ENCODE assay signal across 38 cellular contexts in the genomic region with DNA sequence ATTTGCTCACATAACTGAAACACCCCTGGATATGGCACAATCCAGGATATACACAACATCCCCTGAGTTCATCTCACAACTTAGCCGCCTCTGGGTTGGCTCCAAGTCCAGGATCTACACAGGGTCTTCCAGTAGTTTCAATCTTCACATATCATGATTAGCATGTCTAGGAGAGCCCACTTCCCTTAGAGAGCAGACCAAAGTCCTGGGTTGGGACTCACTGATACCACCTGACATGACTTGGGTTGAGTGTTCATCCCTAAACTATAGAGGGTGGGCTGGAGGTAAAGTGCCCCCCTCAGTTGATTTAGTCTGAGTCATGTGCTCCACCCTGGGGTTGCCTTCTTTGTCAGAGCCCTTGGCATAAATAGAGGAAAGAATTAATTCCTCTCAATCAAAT.
"Had no signal": no experiment of that assay in that cellular context is flagged by ENCODE, and none has a peak within 500 bp of the region (broad histone marks: within the 10 kb centered on the region; RNA-seq: fewer than 3 reads in every experiment).

No MANE protein-coding gene starts in this region.

- DNase-seq: activated effector memory CD4-positive, alpha-beta T cell treated with anti-CD3 and anti-CD28 coated beads, Interleukin-2, amount 50 U/mL, for 16 hours; activated effector memory CD4-positive, alpha-beta T cell treated with Interleukin-2 at 50 U/mL for 16 hours; activated gamma-delta T cell; activated gamma-delta T cell treated with Interleukin-2 at 50 U/mL for 16 hours; activated naive CD4-positive, alpha-beta T cell; activated naive CD4-positive, alpha-beta T cell treated with anti-CD3 and anti-CD28 coated beads for 36 hours; activated naive CD4-positive, alpha-beta T cell treated with anti-CD3 and anti-CD28 coated beads, Interleukin-2, amount 10 ng/mL, durations not matched to agents 7 days and 5 days; activated naive CD4-positive, alpha-beta T cell treated with anti-CD3 and anti-CD28 coated beads, Interleukin-2, amount 50 U/mL, for 16 hours; activated naive CD4-positive, alpha-beta T cell treated with Interleukin-2 at 50 U/mL for 16 hours; activated naive CD8-positive, alpha-beta T cell treated with anti-CD3 and anti-CD28 coated beads for 36 hours; activated naive CD8-positive, alpha-beta T cell treated with anti-CD3 and anti-CD28 coated beads, Interleukin-2, amount 10 ng/mL, durations not matched to agents 7 days and 5 days; activated naive CD8-positive, alpha-beta T cell treated with anti-CD3 and anti-CD28 coated beads, Interleukin-2, amount 50 U/mL, for 24 hours; activated T-cell treated with anti-CD3 and anti-CD28 coated beads, Interleukin-2, amount 50 U/mL, for 1 hour; activated T-cell treated with anti-CD3 and anti-CD28 coated beads, Interleukin-2, amount 50 U/mL, for 24 hours; activated T-cell treated with anti-CD3 and anti-CD28 coated beads, Interleukin-2, amount 50 U/mL, for 4 hours; activated T-cell treated with anti-CD3 and anti-CD28 coated beads, Interleukin-2, amount 50 U/mL, for 48 hours; activated T-cell treated with anti-CD3 and anti-CD28 coated beads, Interleukin-2, amount 50 U/mL, for 72 hours; adrenal gland; amniotic stem cell; amygdala; anterior cingulate cortex; aorta; body of pancreas; brain microvascular endothelial cell; caudate nucleus; central memory CD4-positive, alpha-beta T cell; cerebellar nuclear complex had no signal

- H3K9me3 Mint-ChIP-seq: activated naive CD4-positive, alpha-beta T cell treated with anti-CD3 and anti-CD28 coated beads for 36 hours; activated naive CD4-positive, alpha-beta T cell treated with anti-CD3 and anti-CD28 coated beads, Interleukin-2, amount 50 U/mL, for 24 hours; activated naive CD8-positive, alpha-beta T cell treated with anti-CD3 and anti-CD28 coated beads for 36 hours; activated naive CD8-positive, alpha-beta T cell treated with anti-CD3 and anti-CD28 coated beads, Interleukin-2, amount 10 ng/mL, durations not matched to agents 7 days and 5 days; activated naive CD8-positive, alpha-beta T cell treated with anti-CD3 and anti-CD28 coated beads, Interleukin-2, amount 50 U/mL, for 24 hours; activated T-cell treated with anti-CD3 and anti-CD28 coated beads, Interleukin-2, amount 50 U/mL, for 4 hours; activated T-cell treated with anti-CD3 and anti-CD28 coated beads, Interleukin-2, amount 50 U/mL, for 72 hours; activated T-helper 1 cell treated with anti-CD3 and anti-CD28 coated beads, Interleukin-12 subunit alpha, Interleukin-12 subunit beta, Interleukin-2, Interleukin-4 antibody, amounts not matched to agents 30 ng/mL and 10 ng/mL and 1 ng/mL, durations not matched to agents 14 hours and 24 hours and 36 hours; activated T-helper 17 cell treated with anti-CD3 and anti-CD28 coated beads, Interleukin-2, amount 50 U/mL, for 72 hours; activated T-helper 2 cell treated with anti-CD3 and anti-CD28 coated beads, Interferon-gamma antibody, Interleukin-2, Interleukin-4, amounts not matched to agents 10 μg/mL and 5 μg/mL and 100 μg/mL, durations not matched to agents 14 hours and 24 hours and 36 hours; brain had no signal

- H3K36me3 ChIP-seq: adrenal gland, ascending aorta, brain microvascular endothelial cell, breast epithelium, cardiac muscle cell had no signal

- H3K36me3 Mint-ChIP-seq: activated naive CD4-positive, alpha-beta T cell treated with anti-CD3 and anti-CD28 coated beads, Interleukin-2, amount 10 ng/mL, durations not matched to agents 7 days and 5 days; activated naive CD4-positive, alpha-beta T cell treated with anti-CD3 and anti-CD28 coated beads, Interleukin-2, amount 50 U/mL, for 24 hours; activated naive CD4-positive, alpha-beta T cell treated with anti-CD3 and anti-CD28 coated beads, Interleukin-2, amount 50 U/mL, for 72 hours; activated naive CD8-positive, alpha-beta T cell; activated naive CD8-positive, alpha-beta T cell treated with anti-CD3 and anti-CD28 coated beads for 36 hours; activated naive CD8-positive, alpha-beta T cell treated with anti-CD3 and anti-CD28 coated beads, Interleukin-2, amount 10 ng/mL, durations not matched to agents 7 days and 5 days; brain had no signal

- H3K27me3 Mint-ChIP-seq: activated naive CD4-positive, alpha-beta T cell treated with anti-CD3 and anti-CD28 coated beads, Interleukin-2, amount 10 ng/mL, durations not matched to agents 7 days and 5 days; activated naive CD8-positive, alpha-beta T cell treated with anti-CD3 and anti-CD28 coated beads for 36 hours; activated naive CD8-positive, alpha-beta T cell treated with anti-CD3 and anti-CD28 coated beads, Interleukin-2, amount 10 ng/mL, durations not matched to agents 7 days and 5 days; activated naive CD8-positive, alpha-beta T cell treated with anti-CD3 and anti-CD28 coated beads, Interleukin-2, amount 50 U/mL, for 24 hours; activated T-cell treated with anti-CD3 and anti-CD28 coated beads, Interleukin-2, amount 50 U/mL, for 24 hours; activated T-helper 17 cell treated with anti-CD3 and anti-CD28 coated beads, Interleukin-2, amount 50 U/mL, for 72 hours; central memory CD8-positive, alpha-beta T cell had no signal

- H3K9me3 ChIP-seq: adrenal gland, ascending aorta, body of pancreas had no signal

- H3K4me3 Mint-ChIP-seq: activated naive CD4-positive, alpha-beta T cell treated with anti-CD3 and anti-CD28 coated beads for 36 hours; activated naive CD4-positive, alpha-beta T cell treated with anti-CD3 and anti-CD28 coated beads, Interleukin-2, amount 10 ng/mL, durations not matched to agents 7 days and 5 days; activated naive CD4-positive, alpha-beta T cell treated with anti-CD3 and anti-CD28 coated beads, Interleukin-2, amount 50 U/mL, for 24 hours; activated naive CD8-positive, alpha-beta T cell; activated naive CD8-positive, alpha-beta T cell treated with anti-CD3 and anti-CD28 coated beads for 36 hours; activated naive CD8-positive, alpha-beta T cell treated with anti-CD3 and anti-CD28 coated beads, Interleukin-2, amount 10 ng/mL, durations not matched to agents 7 days and 5 days; activated naive CD8-positive, alpha-beta T cell treated with anti-CD3 and anti-CD28 coated beads, Interleukin-2, amount 50 U/mL, for 24 hours; activated T-cell treated with anti-CD3 and anti-CD28 coated beads, Interleukin-2, amount 50 U/mL, for 24 hours; activated T-cell treated with anti-CD3 and anti-CD28 coated beads, Interleukin-2, amount 50 U/mL, for 4 hours; activated T-cell treated with anti-CD3 and anti-CD28 coated beads, Interleukin-2, amount 50 U/mL, for 72 hours; activated T-helper 1 cell treated with anti-CD3 and anti-CD28 coated beads, Interleukin-12 subunit alpha, Interleukin-12 subunit beta, Interleukin-2, Interleukin-4 antibody, amounts not matched to agents 30 ng/mL and 10 ng/mL and 1 ng/mL, durations not matched to agents 14 hours and 24 hours and 36 hours; activated T-helper 17 cell treated with anti-CD3 and anti-CD28 coated beads, Interleukin-2, amount 50 U/mL, for 72 hours; brain; central memory CD8-positive, alpha-beta T cell had no signal

- H3K4me3 ChIP-seq: adrenal gland, ascending aorta, body of pancreas, breast epithelium, cardiac muscle cell had no signal

- H3K4me1 ChIP-seq: adrenal gland, ascending aorta, body of pancreas, breast epithelium had no signal

- H3K27ac ChIP-seq: adrenal gland, ascending aorta, body of pancreas, brain microvascular endothelial cell, breast epithelium, cardiac muscle cell had no signal

- H3K27me3 ChIP-seq: adrenal gland, ascending aorta, body of pancreas, brain microvascular endothelial cell, breast epithelium had no signal

- H3K4me1 Mint-ChIP-seq: activated naive CD4-positive, alpha-beta T cell treated with anti-CD3 and anti-CD28 coated beads, Interleukin-2, amount 10 ng/mL, durations not matched to agents 7 days and 5 days; activated naive CD4-positive, alpha-beta T cell treated with anti-CD3 and anti-CD28 coated beads, Interleukin-2, amount 50 U/mL, for 24 hours; activated naive CD8-positive, alpha-beta T cell treated with anti-CD3 and anti-CD28 coated beads for 36 hours; activated naive CD8-positive, alpha-beta T cell treated with anti-CD3 and anti-CD28 coated beads, Interleukin-2, amount 10 ng/mL, durations not matched to agents 7 days and 5 days; activated naive CD8-positive, alpha-beta T cell treated with anti-CD3 and anti-CD28 coated beads, Interleukin-2, amount 50 U/mL, for 24 hours; activated T-helper 17 cell treated with anti-CD3 and anti-CD28 coated beads, Interleukin-2, amount 50 U/mL, for 72 hours; brain; central memory CD8-positive, alpha-beta T cell had no signal

- ATAC-seq: activated naive CD4-positive, alpha-beta T cell treated with anti-CD3 and anti-CD28 coated beads, Interleukin-2, amount 50 U/mL, for 72 hours; activated naive CD8-positive, alpha-beta T cell treated with anti-CD3 and anti-CD28 coated beads, Interleukin-2, amount 50 U/mL, for 24 hours; activated T-cell treated with anti-CD3 and anti-CD28 coated beads, Interleukin-2, amount 50 U/mL, for 4 hours; activated T-cell treated with anti-CD3 and anti-CD28 coated beads, Interleukin-2, amount 50 U/mL, for 72 hours; activated T-helper 17 cell treated with anti-CD3 and anti-CD28 coated beads, Interleukin-2, amount 50 U/mL, for 72 hours; body of pancreas had no signal

- H3K27ac Mint-ChIP-seq: activated naive CD4-positive, alpha-beta T cell treated with anti-CD3 and anti-CD28 coated beads for 36 hours; activated naive CD4-positive, alpha-beta T cell treated with anti-CD3 and anti-CD28 coated beads, Interleukin-2, amount 10 ng/mL, durations not matched to agents 7 days and 5 days; activated naive CD4-positive, alpha-beta T cell treated with anti-CD3 and anti-CD28 coated beads, Interleukin-2, amount 50 U/mL, for 24 hours; activated naive CD4-positive, alpha-beta T cell treated with anti-CD3 and anti-CD28 coated beads, Interleukin-2, amount 50 U/mL, for 72 hours; activated naive CD8-positive, alpha-beta T cell; activated naive CD8-positive, alpha-beta T cell treated with anti-CD3 and anti-CD28 coated beads for 36 hours; activated naive CD8-positive, alpha-beta T cell treated with anti-CD3 and anti-CD28 coated beads, Interleukin-2, amount 10 ng/mL, durations not matched to agents 7 days and 5 days; activated naive CD8-positive, alpha-beta T cell treated with anti-CD3 and anti-CD28 coated beads, Interleukin-2, amount 50 U/mL, for 24 hours; activated T-cell treated with anti-CD3 and anti-CD28 coated beads, Interleukin-2, amount 50 U/mL, for 24 hours; activated T-cell treated with anti-CD3 and anti-CD28 coated beads, Interleukin-2, amount 50 U/mL, for 72 hours; activated T-helper 1 cell treated with anti-CD3 and anti-CD28 coated beads, Interleukin-12 subunit alpha, Interleukin-12 subunit beta, Interleukin-2, Interleukin-4 antibody, amounts not matched to agents 30 ng/mL and 10 ng/mL and 1 ng/mL, durations not matched to agents 14 hours and 24 hours and 36 hours; activated T-helper 17 cell treated with anti-CD3 and anti-CD28 coated beads, Interleukin-2, amount 50 U/mL, for 72 hours; activated T-helper 2 cell treated with anti-CD3 and anti-CD28 coated beads, Interferon-gamma antibody, Interleukin-2, Interleukin-4, amounts not matched to agents 10 μg/mL and 5 μg/mL and 100 μg/mL, durations not matched to agents 14 hours and 24 hours and 36 hours; brain had no signal
